ENCODE assay signal across 8 cellular contexts in genomic region chr22:20552450-20552894, GRCh38. TPM values are rescaled to one million over a fixed set of nuclear protein-coding genes. Genes with fewer than 3 reads are reported as not detected.
A peak's percentile ranks its signal among the peaks of the same experiment; 100 is the strongest.
DNase-seq lines count a peak whose midpoint lies in the region; ATAC-seq, FAIRE-seq and TF ChIP-seq lines count a peak whose summit lies in the region.

No MANE protein-coding gene starts in this region.

- intact Hi-C loops in body of pancreas (cut with DNase I) = no loop called here

- peak overlapping the region; percentile 95 for H3K27ac Mint-ChIP-seq in HFFc6

- no peaks in the 10 kb centered on the region for H3K9me3 ChIP-seq in body of pancreas

- no peak for TF ChIP-seq CTCF in HFFc6 (IDR thresholded peaks at IDR 0.05)
- TF ChIP-seq CTCF in body of pancreas (IDR thresholded peaks at IDR 0.05) = no peak

- TF ChIP-seq POLR2A in body of pancreas (IDR thresholded peaks at IDR 0.05) (no peak), erythroblast (IDR thresholded peaks at IDR 0.05; ENCODE audit: low read length) (no peak)

- H3K27ac ChIP-seq in body of pancreas (peak overlapping the region; percentile 76 to 90 (median 86)), skin epidermis (peak overlapping the region in 20 of 21 experiments; percentile 34 to 95 (median 84))

- peak overlapping the region; percentile 74; the same call in 1 of the 2 replicates for H3K4me3 Mint-ChIP-seq in HFFc6

- H3K4me1 Mint-ChIP-seq in HFFc6 (ENCODE audit: low read depth) = peaks cover 74% of the 10 kb centered on the region

- peaks cover 3% of the 10 kb centered on the region for H3K27me3 Mint-ChIP-seq in HFFc6 (ENCODE audit: insufficient read depth)

- no peaks in the 10 kb centered on the region for H3K9me3 Mint-ChIP-seq in HFFc6

- peaks cover 49% of the 10 kb centered on the region for H3K36me3 Mint-ChIP-seq in HFFc6 (ENCODE audit: low read depth)

- no peaks in the 10 kb centered on the region for H3K27me3 ChIP-seq in body of pancreas

- peaks cover 0 to 2% of the 10 kb centered on the region in 2 donors for H3K36me3 ChIP-seq in body of pancreas (replicated peaks in 1 of 2; ENCODE audit: insufficient read depth in 1 of 2, low read depth in 2 of 2)

- H3K4me3 ChIP-seq in body of pancreas = no peak overlapping the region
- H3K4me3 ChIP-seq in skin epidermis = no peak overlapping the region

- WGBS in body of pancreas, 2 donors = 38 to 41% methylated on average over 4 to 7 of the region's 7 CpGs

- peaks cover 39% of the 10 kb centered on the region for H3K4me1 ChIP-seq in body of pancreas

- no peak for FAIRE-seq in HTR-8/SVneo (lab: Jason Lieb, UNC)

- ATAC-seq in body of pancreas (peak; percentile 47), GM19463 (IDR thresholded peaks at IDR 0.05; ENCODE audit: unreplicated experiment) (no peak), HG02763 (IDR thresholded peaks at IDR 0.05; ENCODE audit: unreplicated experiment) (no peak)

- DNase-seq in HFFc6 (no peak), body of pancreas (peak; percentile 56 to 74 (median 68)), kidney tubule cell (ENCODE audit: low spot score) (peak; percentile 60), HTR-8/SVneo (ENCODE audit: insufficient read length, low spot score) (no peak), erythroblast (lab: John Stamatoyannopoulos, UW) (no peak)

RNA-seq across cellular contexts. Expression of gene MED15, which starts 45.1 kb away (rescaled TPM):
- 100 to 1,000 TPM; 128 to 148 (median 136) TPM for total RNA-seq in HFFc6 (2021; fragmentation: NEBNext Ultra II Directional; extraction: Animal tissue kit (Norgen Biotek cat#: 25700))
- 10 to 100 TPM; 31.6 to 36.9 TPM for total RNA-seq in body of pancreas

RNA-seq across cellular contexts. Expression of gene KLHL22, which starts 56.9 kb away (rescaled TPM):
- 10 to 100 TPM; 19.2 to 25.5 (median 21.6) TPM for total RNA-seq in HFFc6 (2021; fragmentation: NEBNext Ultra II Directional; extraction: Animal tissue kit (Norgen Biotek cat#: 25700))
- total RNA-seq in body of pancreas = 10 to 100 TPM; 10.1 to 11.9 TPM

Comparison
In these comparisons a context has a peak if more than half of its experiments do, and no peak if none do; other contexts are left out.
1. DNase-seq: peak in body of pancreas (4 of 4) and kidney tubule cell (single experiment); none in HFFc6 (single experiment), HTR-8/SVneo (single experiment) and erythroblast (0 of 2).